Comparison of ENCODE assay signal across 10 cellular contexts in the genomic region with DNA sequence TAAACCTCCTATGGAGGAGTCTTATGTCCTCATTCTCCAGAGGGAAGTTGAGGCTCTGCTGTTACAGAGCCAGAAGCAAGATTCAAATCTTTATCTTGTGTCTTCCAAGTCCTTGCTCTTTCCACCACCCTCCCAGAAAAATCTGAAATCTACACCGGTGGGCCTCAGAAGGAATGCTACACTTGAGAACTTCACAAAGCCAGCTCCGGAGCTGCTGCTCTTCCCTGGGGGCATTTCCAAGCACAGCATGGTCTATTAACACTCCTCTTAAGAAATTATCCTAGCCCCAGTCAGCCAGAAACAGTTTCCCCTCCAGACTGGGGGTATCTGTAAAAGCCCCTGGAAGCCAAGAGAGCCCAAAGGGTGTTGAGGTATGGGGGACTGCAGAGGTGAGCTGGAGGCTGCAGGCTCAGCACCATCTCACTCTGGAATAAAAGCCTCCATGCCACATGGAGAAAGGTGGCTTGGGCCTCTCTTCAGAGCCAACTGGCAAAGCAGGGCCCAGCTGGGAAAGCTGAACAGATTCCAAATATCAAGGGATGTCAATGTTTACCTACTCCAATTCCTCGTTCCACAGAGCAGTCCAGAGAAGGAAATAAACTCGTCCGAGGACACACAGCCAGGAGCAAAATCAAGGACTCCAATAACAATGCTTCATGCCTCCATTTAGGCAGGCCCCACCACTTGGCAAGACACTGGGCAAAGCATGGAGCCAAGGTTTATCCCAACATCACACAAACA. TPM values are rescaled to one million over a fixed set of nuclear protein-coding genes. Genes with fewer than 3 reads are reported as not detected.
DNase-seq lines count a peak whose midpoint lies in the region; ATAC-seq and TF ChIP-seq lines count a peak whose summit lies in the region.
"Had no signal": no experiment of that assay in that cellular context is flagged by ENCODE, and none has a peak within 500 bp of the region (broad histone marks: within the 10 kb centered on the region; RNA-seq: fewer than 3 reads in every experiment).

No MANE protein-coding gene starts in this region.

- H3K27ac ChIP-seq in stomach: peak overlapping the region; percentile 1 to 100 (median 100)

- intact Hi-C loops in activated CD4-positive, alpha-beta memory T cell treated with anti-CD3 and anti-CD28 coated beads for 36 hours (cut with micrococcal nuclease): loop anchor here (5.0 to 10.0 kb wide), 2 partner anchors 37 to 334 kb away; a partner anchor contains a TSS
- intact Hi-C loops in stomach (cut with DNase I; ENCODE audit: low total_unique reads): no loop called here

- no peak for TF ChIP-seq POLR2A in stomach (IDR thresholded peaks at IDR 0.05)

- H3K4me1 Mint-ChIP-seq in activated CD4-positive, alpha-beta memory T cell treated with anti-CD3 and anti-CD28 coated beads for 36 hours (ENCODE audit: low read depth): peaks cover 94% of the 10 kb centered on the region

- POLR2A ChIA-PET in activated CD4-positive, alpha-beta memory T cell treated with anti-CD3 and anti-CD28 coated beads for 36 hours (lab: Charles Lee): interaction anchor here (1.0 kb wide), 2 partner anchors 8 to 106 kb away, joined by 3 to 4 read pairs; no protein-coding TSS in a partner anchor

- H3K4me3 ChIP-seq in stomach: no peak overlapping the region
- H3K4me3 ChIP-seq: lung had no signal

- no peak for TF ChIP-seq CTCF in stomach (IDR thresholded peaks at IDR 0.05)

- peak; percentile 5 for DNase-seq in NCI-H1092 treated with DMSO at 0.1 percent for 48 hours (lab: John Stamatoyannopoulos, UW)
- no peak for DNase-seq in NCI-H1092 (lab: John Stamatoyannopoulos, UW)
- no peak for DNase-seq in activated CD4-positive, alpha-beta memory T cell treated with anti-CD3 and anti-CD28 coated beads for 36 hours
- DNase-seq in islet precursor cell: peak; percentile 77
- peak; percentile 72 for DNase-seq in stomach
- no peak for DNase-seq in NCI-H526 treated with DMSO at 0.1 percent for 48 hours (lab: John Stamatoyannopoulos, UW)
- DNase-seq in SHP77 (lab: John Stamatoyannopoulos, UW): no peak
- DNase-seq: 8988T had no signal

- CTCF ChIA-PET in activated CD4-positive, alpha-beta memory T cell treated with anti-CD3 and anti-CD28 coated beads for 36 hours (lab: Charles Lee): interaction anchor here (0.5 to 6.4 kb wide), 7 partner anchors 9 to 75 kb away, joined by 3 to 54 read pairs (median 4); a partner anchor contains a TSS

- peaks cover 0 to 5% (median 0%) of the 10 kb centered on the region in 4 donors for H3K36me3 ChIP-seq in stomach

- 13 to 32% (median 21%) methylated on average over 5 of the region's 5 CpGs for WGBS in stomach, 5 donors

- no peak overlapping the region for H3K4me3 Mint-ChIP-seq in activated CD4-positive, alpha-beta memory T cell treated with anti-CD3 and anti-CD28 coated beads for 36 hours

- no peak for TF ChIP-seq EP300 in stomach (IDR thresholded peaks at IDR 0.05)

- H3K9me3 Mint-ChIP-seq in activated CD4-positive, alpha-beta memory T cell treated with anti-CD3 and anti-CD28 coated beads for 36 hours: no peaks in the 10 kb centered on the region

- peaks cover 91 to 100% (median 100%) of the 10 kb centered on the region in 4 donors for H3K4me1 ChIP-seq in stomach

- H3K27me3 Mint-ChIP-seq in activated CD4-positive, alpha-beta memory T cell treated with anti-CD3 and anti-CD28 coated beads for 36 hours: no peaks in the 10 kb centered on the region

- no peak for ATAC-seq in GM18517 (IDR thresholded peaks at IDR 0.05; ENCODE audit: unreplicated experiment)

- H3K36me3 Mint-ChIP-seq in activated CD4-positive, alpha-beta memory T cell treated with anti-CD3 and anti-CD28 coated beads for 36 hours: peaks cover 11% of the 10 kb centered on the region

- peak overlapping the region; percentile 33 for H3K27ac Mint-ChIP-seq in activated CD4-positive, alpha-beta memory T cell treated with anti-CD3 and anti-CD28 coated beads for 36 hours

- H3K9me3 ChIP-seq in stomach: no peaks in the 10 kb centered on the region

- H3K27me3 ChIP-seq in stomach: no peaks in the 10 kb centered on the region

RNA-seq across cellular contexts. Expression of a gene that starts 36.1 kb away (rescaled TPM):
- 10 to 100 TPM; 28.2 to 28.3 TPM for total RNA-seq in activated CD4-positive, alpha-beta memory T cell treated with anti-CD3 and anti-CD28 coated beads for 36 hours
- total RNA-seq in stomach: 10 to 100 TPM; 17.9 to 42.3 (median 19.3) TPM
- 10 to 100 TPM; 13.9 to 17.1 (median 15.6) TPM for polyA plus RNA-seq in stomach

Comparison
In these comparisons a context has a peak if more than half of its experiments do, and no peak if none do; other contexts are left out.
1. DNase-seq: peak in NCI-H1092 treated with DMSO at 0.1 percent for 48 hours (single experiment), islet precursor cell (single experiment) and stomach (single experiment); none in NCI-H1092 (single experiment), activated CD4-positive, alpha-beta memory T cell treated with anti-CD3 and anti-CD28 coated beads for 36 hours (single experiment), NCI-H526 treated with DMSO at 0.1 percent for 48 hours (single experiment) and SHP77 (0 of 2).